Comparison of ENCODE assay signal across 1 cellular context in the genomic region with DNA sequence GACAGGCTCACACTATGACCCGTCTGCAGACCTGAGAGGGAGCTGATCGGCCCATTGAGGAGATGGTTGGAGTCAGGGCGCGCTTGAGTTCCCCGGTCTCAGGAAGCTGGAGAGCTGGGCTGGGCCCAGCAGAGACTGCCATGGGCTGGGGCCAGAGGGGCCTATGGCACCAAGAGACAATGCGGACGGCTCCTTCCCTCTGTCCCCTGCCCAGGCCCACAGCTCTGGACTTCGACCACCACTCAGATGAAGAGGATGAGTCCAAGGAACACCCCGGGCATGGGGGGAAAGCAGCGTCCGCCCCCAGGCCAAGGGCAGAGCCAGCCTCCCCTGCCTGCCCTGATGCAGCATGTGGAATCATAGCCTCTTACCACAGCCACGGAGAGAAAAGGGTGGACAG.
TF ChIP-seq lines count a peak whose summit lies in the region.

No MANE protein-coding gene starts in this region.

TF ChIP-seq in K562, 482 proteins besides CTCF, POLR2A, EP300 and RAD21 (continued from another document):
- TF ChIP-seq, protein P1, sequence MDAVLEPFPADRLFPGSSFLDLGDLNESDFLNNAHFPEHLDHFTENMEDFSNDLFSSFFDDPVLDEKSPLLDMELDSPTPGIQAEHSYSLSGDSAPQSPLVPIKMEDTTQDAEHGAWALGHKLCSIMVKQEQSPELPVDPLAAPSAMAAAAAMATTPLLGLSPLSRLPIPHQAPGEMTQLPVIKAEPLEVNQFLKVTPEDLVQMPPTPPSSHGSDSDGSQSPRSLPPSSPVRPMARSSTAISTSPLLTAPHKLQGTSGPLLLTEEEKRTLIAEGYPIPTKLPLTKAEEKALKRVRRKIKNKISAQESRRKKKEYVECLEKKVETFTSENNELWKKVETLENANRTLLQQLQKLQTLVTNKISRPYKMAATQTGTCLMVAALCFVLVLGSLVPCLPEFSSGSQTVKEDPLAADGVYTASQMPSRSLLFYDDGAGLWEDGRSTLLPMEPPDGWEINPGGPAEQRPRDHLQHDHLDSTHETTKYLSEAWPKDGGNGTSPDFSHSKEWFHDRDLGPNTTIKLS (IDR thresholded peaks at IDR 0.05; ENCODE audit: borderline replicate concordance, low read depth) = no peak
- TF ChIP-seq EHMT2 (IDR thresholded peaks at IDR 0.05) = no peak
- no peak for TF ChIP-seq PHB (CRISPR knock-in tag; IDR thresholded peaks at IDR 0.05)
- no peak for TF ChIP-seq ZNF696 (CRISPR knock-in tag; conservative IDR thresholded peaks at IDR 0.05)
- no peak for TF ChIP-seq HNRNPK (IDR thresholded peaks at IDR 0.05; ENCODE audit: low read depth, low read length, poor library complexity, severe bottlenecking)
- no peak for TF ChIP-seq CCNT2 (IDR thresholded peaks at IDR 0.05; ENCODE audit: borderline replicate concordance, extremely low read depth, insufficient read length, low read depth, low read length)
- no peak for TF ChIP-seq CHCHD3 (CRISPR knock-in tag; IDR thresholded peaks at IDR 0.05)
- no peak for TF ChIP-seq PHB2 (IDR thresholded peaks at IDR 0.05; ENCODE audit: low read depth)
- TF ChIP-seq ZNF699 (CRISPR knock-in tag; IDR thresholded peaks at IDR 0.05; ENCODE audit: insufficient replicate concordance) = no peak
- TF ChIP-seq, protein P2, sequence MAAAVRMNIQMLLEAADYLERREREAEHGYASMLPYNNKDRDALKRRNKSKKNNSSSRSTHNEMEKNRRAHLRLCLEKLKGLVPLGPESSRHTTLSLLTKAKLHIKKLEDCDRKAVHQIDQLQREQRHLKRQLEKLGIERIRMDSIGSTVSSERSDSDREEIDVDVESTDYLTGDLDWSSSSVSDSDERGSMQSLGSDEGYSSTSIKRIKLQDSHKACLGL (CRISPR knock-in tag; IDR thresholded peaks at IDR 0.05; ENCODE audit: borderline replicate concordance, poor library complexity, severe bottlenecking) = no peak
- TF ChIP-seq, protein P3, sequence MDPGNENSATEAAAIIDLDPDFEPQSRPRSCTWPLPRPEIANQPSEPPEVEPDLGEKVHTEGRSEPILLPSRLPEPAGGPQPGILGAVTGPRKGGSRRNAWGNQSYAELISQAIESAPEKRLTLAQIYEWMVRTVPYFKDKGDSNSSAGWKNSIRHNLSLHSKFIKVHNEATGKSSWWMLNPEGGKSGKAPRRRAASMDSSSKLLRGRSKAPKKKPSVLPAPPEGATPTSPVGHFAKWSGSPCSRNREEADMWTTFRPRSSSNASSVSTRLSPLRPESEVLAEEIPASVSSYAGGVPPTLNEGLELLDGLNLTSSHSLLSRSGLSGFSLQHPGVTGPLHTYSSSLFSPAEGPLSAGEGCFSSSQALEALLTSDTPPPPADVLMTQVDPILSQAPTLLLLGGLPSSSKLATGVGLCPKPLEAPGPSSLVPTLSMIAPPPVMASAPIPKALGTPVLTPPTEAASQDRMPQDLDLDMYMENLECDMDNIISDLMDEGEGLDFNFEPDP (CRISPR knock-in tag; IDR thresholded peaks at IDR 0.05) = no peak
- TF ChIP-seq ZKSCAN1 (IDR thresholded peaks at IDR 0.05; ENCODE audit: low read depth, low read length) = no peak
